ENCODE assay signal across 18 cellular contexts in genomic region chr12:122503147-122503751, GRCh38. TPM values are rescaled to one million over a fixed set of nuclear protein-coding genes. Genes with fewer than 3 reads are reported as not detected.
DNase-seq lines count a peak whose midpoint lies in the region; ATAC-seq, FAIRE-seq and TF ChIP-seq lines count a peak whose summit lies in the region.
"Had no signal": no experiment of that assay in that cellular context is flagged by ENCODE, and none has a peak within 500 bp of the region (broad histone marks: within the 10 kb centered on the region; RNA-seq: fewer than 3 reads in every experiment).

No MANE protein-coding gene starts in this region.

- no peak for TF ChIP-seq POLR2A in K562 (conservative IDR thresholded peaks at IDR 0.05)
- TF ChIP-seq POLR2A in GM18505 (IDR thresholded peaks at IDR 0.05; ENCODE audit: borderline replicate concordance, extremely low read depth, insufficient read depth, insufficient read length): no peak

- FAIRE-seq in K562 (lab: Jason Lieb, UNC): no peak
- FAIRE-seq: A204.1 had no signal

- no peak overlapping the region for H3K9ac ChIP-seq in K562 (ENCODE audit: insufficient read depth in 1 of 2, low read depth in 2 of 2, low read length in 2 of 2)

- DNase-seq in NCI-H82 (lab: John Stamatoyannopoulos, UW) (peak; percentile 29), NCI-H82 treated with DMSO at 0.1 percent for 48 hours (lab: John Stamatoyannopoulos, UW; ENCODE audit: unreplicated experiment) (no peak), OCI-M1 (lab: John Stamatoyannopoulos, UW) (peak; percentile 18), K562 (ENCODE audit: extremely low read depth in 1 of 4, low spot score in 3 of 4) (no peak), Caco-2 (no peak)
- no peak for DNase-seq in CD4-positive, alpha-beta memory T cell
- DNase-seq: amniotic stem cell; CD8-positive, alpha-beta T cell; KBM-7; left ventricle myocardium inferior; NCI-H1105 treated with DMSO at 0.1 percent for 48 hours; stimulated activated CD4-positive, alpha-beta T cell treated with anti-CD3 and anti-CD28 coated beads, Interleukin-12 subunit alpha, Interleukin-12 subunit beta, amount 100 ng/mL, for 4 hours; stimulated activated naive CD8-positive, alpha-beta T cell treated with anti-CD3 and anti-CD28 coated beads, Interleukin-15, amount 100 ng/mL, for 72 hours had no signal

- CTCF ChIA-PET in CD4-positive, alpha-beta memory T cell (lab: Charles Lee; ENCODE audit: partially characterized antibody): interaction anchor here (0.6 to 1.4 kb wide), 6 partner anchors 10 to 709 kb away, joined by 3 to 4 read pairs (median 3); partner anchors contain the start of gene RSRC2
- CTCF ChIA-PET in K562 (lab: Yijun Ruan, JAX; ENCODE audit: low intra/inter-chr PET ratio) (no interaction called here), Caco-2 (lab: Charles Lee) (no interaction called here)

- peak overlapping the region in 2 of 8 donors; percentile 5 to 42 for H3K4me3 Mint-ChIP-seq in CD4-positive, alpha-beta memory T cell
- H3K4me3 Mint-ChIP-seq in Caco-2 (ENCODE audit: unreplicated experiment): no peak overlapping the region
- H3K4me3 Mint-ChIP-seq: CD8-positive, alpha-beta T cell; stimulated activated naive CD8-positive, alpha-beta T cell treated with anti-CD3 and anti-CD28 coated beads, Interleukin-15, amount 100 ng/mL, for 72 hours had no signal

- H3K27me3 ChIP-seq in CD4-positive, alpha-beta memory T cell (ENCODE audit: insufficient read depth, low read length): no peaks in the 10 kb centered on the region
- no peaks in the 10 kb centered on the region for H3K27me3 ChIP-seq in K562 (ENCODE audit: control insufficient read depth in 2 of 2, insufficient read depth in 2 of 2, low read length in 2 of 2)
- no peaks in the 10 kb centered on the region for H3K27me3 ChIP-seq in Caco-2 (replicated peaks; ENCODE audit: control insufficient read depth, insufficient read depth, low read length)
- H3K27me3 ChIP-seq: gastroesophageal sphincter had no signal

- H4K20me1 ChIP-seq in K562 (replicated peaks; ENCODE audit: control insufficient read depth, insufficient read depth, low read length): no peaks in the 10 kb centered on the region

- BruUV-seq in K562 (replicated peaks; lab: Mats Ljungman, UMichigan): no TSS peak
- no TSS peak for BruUV-seq in Caco-2 (replicated peaks; lab: Mats Ljungman, UMichigan)

- intact Hi-C loops in CD4-positive, alpha-beta memory T cell (cut with micrococcal nuclease): no loop called here
- intact Hi-C loops in K562 (cut with micrococcal nuclease): no loop called here
- intact Hi-C loops in Caco-2 (cut with micrococcal nuclease; ENCODE audit: unreplicated experiment): no loop called here

- peaks cover 22 to 43% (median 28%) of the 10 kb centered on the region in 4 donors for H3K4me1 Mint-ChIP-seq in CD4-positive, alpha-beta memory T cell
- peaks cover 6% of the 10 kb centered on the region for H3K4me1 Mint-ChIP-seq in Caco-2 (ENCODE audit: low read depth, unreplicated experiment)

- no peaks in the 10 kb centered on the region for H3K9me1 ChIP-seq in K562 (ENCODE audit: control insufficient read depth, insufficient read depth, low read length)

- no peaks in the 10 kb centered on the region for H3K9me3 ChIP-seq in CD4-positive, alpha-beta memory T cell (ENCODE audit: control insufficient read depth in 1 of 2, low read length in 2 of 2)
- no peaks in the 10 kb centered on the region for H3K9me3 ChIP-seq in K562 (replicated peaks; ENCODE audit: control insufficient read depth, insufficient read depth, low read depth, low read length)
- H3K9me3 ChIP-seq in Caco-2: no peaks in the 10 kb centered on the region
- H3K9me3 ChIP-seq: gastroesophageal sphincter, left ventricle myocardium inferior had no signal

- H3K36me3 ChIP-seq in CD4-positive, alpha-beta memory T cell (ENCODE audit: insufficient read depth, low read length): peaks cover 39% of the 10 kb centered on the region
- H3K36me3 ChIP-seq in K562 (ENCODE audit: control insufficient read depth, insufficient read depth, low read length) (peaks cover 57% of the 10 kb centered on the region), Caco-2 (ENCODE audit: control insufficient read depth, insufficient read depth, low read length) (peaks cover 2% of the 10 kb centered on the region; the same call in 1 of the 2 replicates)

- H3K27me3 Mint-ChIP-seq in CD4-positive, alpha-beta memory T cell: no peaks in the 10 kb centered on the region
- no peaks in the 10 kb centered on the region for H3K27me3 Mint-ChIP-seq in Caco-2 (ENCODE audit: insufficient read depth, unreplicated experiment)
- H3K27me3 Mint-ChIP-seq: stimulated activated naive CD8-positive, alpha-beta T cell treated with anti-CD3 and anti-CD28 coated beads, Interleukin-15, amount 100 ng/mL, for 72 hours had no signal

- H2AFZ ChIP-seq in K562 (ENCODE audit: low read depth, low read length): no peak overlapping the region

- peak overlapping the region in 5 of 7 donors; percentile 15 to 69 (median 29) for H3K27ac Mint-ChIP-seq in CD4-positive, alpha-beta memory T cell
- no peak overlapping the region for H3K27ac Mint-ChIP-seq in Caco-2 (ENCODE audit: unreplicated experiment)
- H3K27ac Mint-ChIP-seq: CD8-positive, alpha-beta T cell had no signal

- POLR2A ChIA-PET in CD4-positive, alpha-beta memory T cell (lab: Charles Lee; ENCODE audit: partially characterized antibody): interaction anchor here (1.3 to 10.5 kb wide), 2 partner anchors 22 to 23 kb away, joined by 3 to 224 read pairs; partner anchors contain the start of genes KNTC1 and RSRC2
- POLR2A ChIA-PET in K562 (lab: Yijun Ruan, JAX): interaction anchor here (0.6 to 8.1 kb wide), 10 partner anchors 7 to 167 kb away, joined by 3 to 96 read pairs (median 4); partner anchors contain the start of genes KNTC1 and RSRC2
- POLR2A ChIA-PET in Caco-2 (lab: Charles Lee): interaction anchor here (0.8 kb wide), 1 partner anchor 104 kb away, joined by 3 read pairs; no protein-coding TSS in a partner anchor

- in situ Hi-C loops in K562 (cut with MboI): no loop called here

- no peak overlapping the region for H3K27ac ChIP-seq in CD4-positive, alpha-beta memory T cell (ENCODE audit: low read depth, low read length)
- 0 out of 3 replicates have a peak overlapping the region, but pooled peaks have one; percentile 8 for H3K27ac ChIP-seq in K562 (ENCODE audit: extremely low read depth, low read depth, low read length)
- H3K27ac ChIP-seq: coronary artery, gastroesophageal sphincter, left ventricle myocardium inferior had no signal

- no peak for TF ChIP-seq EP300 in K562 (IDR thresholded peaks at IDR 0.05; ENCODE audit: low read length)

- no peak for TF ChIP-seq RAD21 in K562 (CRISPR knock-in tag; conservative IDR thresholded peaks at IDR 0.05 in 1 of 2, IDR thresholded peaks at IDR 0.05 in 1 of 2)

- ATAC-seq in K562 (no peak), GM18861 (IDR thresholded peaks at IDR 0.05; ENCODE audit: unreplicated experiment) (no peak), GM18505 (IDR thresholded peaks at IDR 0.05; ENCODE audit: unreplicated experiment) (no peak)
- ATAC-seq: CD8-positive, alpha-beta T cell; gastroesophageal sphincter; stimulated activated naive CD8-positive, alpha-beta T cell treated with anti-CD3 and anti-CD28 coated beads, Interleukin-15, amount 100 ng/mL, for 72 hours had no signal

- peaks cover 0 to 8% (median 0%) of the 10 kb centered on the region in 8 donors for H3K9me3 Mint-ChIP-seq in CD4-positive, alpha-beta memory T cell
- no peaks in the 10 kb centered on the region for H3K9me3 Mint-ChIP-seq in Caco-2 (ENCODE audit: unreplicated experiment)
- H3K9me3 Mint-ChIP-seq: CD8-positive, alpha-beta T cell; stimulated activated naive CD8-positive, alpha-beta T cell treated with anti-CD3 and anti-CD28 coated beads, Interleukin-15, amount 100 ng/mL, for 72 hours had no signal

- H3K36me3 Mint-ChIP-seq in CD4-positive, alpha-beta memory T cell: peaks cover 23 to 55% of the 10 kb centered on the region in 2 donors
- peaks cover 97% of the 10 kb centered on the region for H3K36me3 Mint-ChIP-seq in Caco-2 (ENCODE audit: insufficient read depth, unreplicated experiment)

- TF ChIP-seq CTCF in K562 (IDR thresholded peaks at IDR 0.05 in 2 of 3, conservative IDR thresholded peaks at IDR 0.05 in 1 of 3; ENCODE audit: insufficient read depth in 2 of 3, low read depth in 1 of 3, low read length in 3 of 3) (no peak), Caco-2 (IDR thresholded peaks at IDR 0.05; ENCODE audit: insufficient read depth in 1 of 2, low read depth in 1 of 2, low read length in 1 of 2, severe bottlenecking in 1 of 2, unreplicated experiment in 1 of 2) (no peak)

- H3K4me1 ChIP-seq in CD4-positive, alpha-beta memory T cell (ENCODE audit: insufficient read depth, low read length): peaks cover 31% of the 10 kb centered on the region
- H3K4me1 ChIP-seq in K562 (replicated peaks in 1 of 2; ENCODE audit: control insufficient read depth in 2 of 2, insufficient read depth in 2 of 2, low read length in 2 of 2) (peaks cover 5 to 6% of the 10 kb centered on the region in 2 experiments; a peak in 3 of 5 replicates), Caco-2 (0 out of 2 replicates have a peak, but pooled peaks cover 8% of the 10 kb centered on the region)

- 85% methylated on average over 3 of the region's 3 CpGs for WGBS in K562 (ENCODE audit: insufficient coverage, low coverage, missing lambda C conversion rate)

- no peak overlapping the region for H3K4me2 ChIP-seq in K562 (ENCODE audit: insufficient read depth, low read length)

- H3K4me3 ChIP-seq in CD4-positive, alpha-beta memory T cell (ENCODE audit: low read length in 2 of 2): no peak overlapping the region
- H3K4me3 ChIP-seq in K562 (no peak overlapping the region), Caco-2 (ENCODE audit: low read depth, low read length) (no peak overlapping the region)
- H3K4me3 ChIP-seq: coronary artery, gastroesophageal sphincter, left ventricle myocardium inferior had no signal

- H3K79me2 ChIP-seq in K562 (ENCODE audit: control insufficient read depth, insufficient read depth, low read length): peaks cover 25% of the 10 kb centered on the region

RNA-seq across cellular contexts. Expression of gene ZCCHC8, which starts 2.5 kb away (rescaled TPM):
- 10 to 100 TPM; 52.0 to 59.9 TPM for total RNA-seq in CD4-positive, alpha-beta memory T cell
- polyA plus RNA-seq in CD4-positive, alpha-beta memory T cell: 10 to 100 TPM in 1 of 2 donors, 1 to 10 TPM in 1; 5.4 to 13.9 TPM
- total RNA-seq in K562 (2011; cell fraction: chromatin; rRNA removed; ENCODE audit: low replicate concordance): 46.3 and 139 TPM in 2 replicates
- total RNA-seq in K562 (2011; cell fraction: nucleolus; rRNA removed): 22.3 and 27.9 TPM in 2 replicates
- 46.5 and 73.4 TPM in 2 replicates for total RNA-seq in K562 (2011; cell fraction: nucleoplasm; rRNA removed)
- total RNA-seq in K562 (2014; rRNA removed) (25.3 and 27.7 TPM in 2 replicates), K562 (2014; rRNA removed; fragmentation: Illumina TruSeq; extraction: Trizol) (41.1 and 50.2 TPM in 2 replicates), K562 (2015; rRNA removed; fragmentation: Illumina TruSeq; extraction: Trizol) (32.5 and 36.5 TPM in 2 replicates), K562 (2021) (34.1 and 36.0 TPM in 2 replicates), Caco-2 (2022) (37.5 and 40.1 TPM in 2 replicates)
- polyA plus RNA-seq in K562 (2011; rRNA removed) (28.9 and 32.0 TPM in 2 replicates), K562 (2014; fragmentation: Illumina TruSeq; extraction: Trizol) (41.3 and 50.9 TPM in 2 replicates), K562 (2014; fragmentation: Nextera tagmentation; extraction: Ambion mirVana) (10 to 100 TPM; 14.8 to 20.7 TPM), K562 (2014; rRNA removed) (34.8 and 37.9 TPM in 2 replicates)
- polyA plus RNA-seq in K562 (2011; cell fraction: cytosol; rRNA removed): 15.4 and 21.2 TPM in 2 replicates
- 40.8 and 51.1 TPM in 2 replicates for polyA plus RNA-seq in K562 (2011; cell fraction: nucleus; rRNA removed)
- 21.2 and 36.6 TPM in 2 replicates for polyA plus RNA-seq in K562 (2012)
- polyA minus RNA-seq in K562 (2011; rRNA and poly(A)+ RNA removed): 27.6 and 29.6 TPM in 2 replicates
- 13.9 and 15.6 TPM in 2 replicates for polyA minus RNA-seq in K562 (2011; cell fraction: cytosol; rRNA and poly(A)+ RNA removed)
- polyA minus RNA-seq in K562 (2011; cell fraction: nucleus; rRNA and poly(A)+ RNA removed): 15.1 and 30.9 TPM in 2 replicates

RNA-seq across cellular contexts. Expression of gene RSRC2, which starts 23.5 kb away (rescaled TPM):
- total RNA-seq in CD4-positive, alpha-beta memory T cell: 100 to 1,000 TPM; 138 to 141 TPM
- 10 to 100 TPM; 16.1 to 50.0 TPM for polyA plus RNA-seq in CD4-positive, alpha-beta memory T cell
- 98.7 and 318 TPM in 2 replicates for total RNA-seq in K562 (2011; cell fraction: chromatin; rRNA removed; ENCODE audit: low replicate concordance)
- 46.5 and 58.4 TPM in 2 replicates for total RNA-seq in K562 (2011; cell fraction: nucleolus; rRNA removed)
- 128 and 216 TPM in 2 replicates for total RNA-seq in K562 (2011; cell fraction: nucleoplasm; rRNA removed)
- total RNA-seq in K562 (2014; rRNA removed) (65.9 and 83.6 TPM in 2 replicates), K562 (2014; rRNA removed; fragmentation: Illumina TruSeq; extraction: Trizol) (112 and 125 TPM in 2 replicates), K562 (2015; rRNA removed; fragmentation: Illumina TruSeq; extraction: Trizol) (109 and 120 TPM in 2 replicates), K562 (2021) (55.5 and 56.9 TPM in 2 replicates), Caco-2 (2022) (77.9 and 79.0 TPM in 2 replicates)
- polyA plus RNA-seq in K562 (2011; rRNA removed) (66.6 and 70.1 TPM in 2 replicates), K562 (2014; fragmentation: Illumina TruSeq; extraction: Trizol) (87.5 and 123 TPM in 2 replicates), K562 (2014; fragmentation: Nextera tagmentation; extraction: Ambion mirVana) (10 to 100 TPM; 52.6 to 72.3 TPM), K562 (2014; rRNA removed) (65.0 and 80.3 TPM in 2 replicates)
- 4.7 and 14.5 TPM in 2 replicates for polyA plus RNA-seq in K562 (2011; cell fraction: cytosol; rRNA removed)
- polyA plus RNA-seq in K562 (2011; cell fraction: nucleus; rRNA removed): 82.9 and 129 TPM in 2 replicates
- 44.7 and 51.8 TPM in 2 replicates for polyA plus RNA-seq in K562 (2012)
- polyA minus RNA-seq in K562 (2011; rRNA and poly(A)+ RNA removed): 55.6 and 64.7 TPM in 2 replicates
- polyA minus RNA-seq in K562 (2011; cell fraction: cytosol; rRNA and poly(A)+ RNA removed): 13.8 and 20.4 TPM in 2 replicates
- polyA minus RNA-seq in K562 (2011; cell fraction: nucleus; rRNA and poly(A)+ RNA removed): 44.2 and 98.2 TPM in 2 replicates

RNA-seq across cellular contexts. Expression of gene KNTC1, which starts 23.8 kb away (rescaled TPM):
- 10 to 100 TPM; 29.7 to 30.9 TPM for total RNA-seq in CD4-positive, alpha-beta memory T cell
- polyA plus RNA-seq in CD4-positive, alpha-beta memory T cell: 1 to 10 TPM; 3.3 to 3.7 TPM
- total RNA-seq in K562 (2011; cell fraction: chromatin; rRNA removed; ENCODE audit: low replicate concordance): 430 and 898 TPM in 2 replicates
- 165 and 228 TPM in 2 replicates for total RNA-seq in K562 (2011; cell fraction: nucleolus; rRNA removed)
- 371 and 438 TPM in 2 replicates for total RNA-seq in K562 (2011; cell fraction: nucleoplasm; rRNA removed)
- total RNA-seq in K562 (2014; rRNA removed): 62.7 and 69.9 TPM in 2 replicates
- total RNA-seq in K562 (2014; rRNA removed; fragmentation: Illumina TruSeq; extraction: Trizol): 134 and 135 TPM in 2 replicates
- total RNA-seq in K562 (2015; rRNA removed; fragmentation: Illumina TruSeq; extraction: Trizol): 110 and 120 TPM in 2 replicates
- total RNA-seq in K562 (2021): 82.3 and 83.1 TPM in 2 replicates
- 130 and 146 TPM in 2 replicates for polyA plus RNA-seq in K562 (2011; rRNA removed)
- 26.7 and 41.9 TPM in 2 replicates for polyA plus RNA-seq in K562 (2011; cell fraction: cytosol; rRNA removed)
- 353 and 375 TPM in 2 replicates for polyA plus RNA-seq in K562 (2011; cell fraction: nucleus; rRNA removed)
- 55.8 and 85.6 TPM in 2 replicates for polyA plus RNA-seq in K562 (2012)
- 74.1 and 99.6 TPM in 2 replicates for polyA plus RNA-seq in K562 (2014; fragmentation: Illumina TruSeq; extraction: Trizol)
- polyA plus RNA-seq in K562 (2014; fragmentation: Nextera tagmentation; extraction: Ambion mirVana): 10 to 100 TPM; 38.9 to 57.8 TPM
- polyA plus RNA-seq in K562 (2014; rRNA removed): 102 and 103 TPM in 2 replicates
- 198 and 218 TPM in 2 replicates for polyA minus RNA-seq in K562 (2011; rRNA and poly(A)+ RNA removed)
- 42.0 and 54.2 TPM in 2 replicates for polyA minus RNA-seq in K562 (2011; cell fraction: cytosol; rRNA and poly(A)+ RNA removed)
- 158 and 332 TPM in 2 replicates for polyA minus RNA-seq in K562 (2011; cell fraction: nucleus; rRNA and poly(A)+ RNA removed)
- 55.8 and 57.0 TPM in 2 replicates for total RNA-seq in Caco-2 (2022)

Comparison
In these comparisons a context has a peak if more than half of its experiments do, and no peak if none do; other contexts are left out.
1. DNase-seq: peak in NCI-H82 (single experiment) and OCI-M1 (single experiment); none in NCI-H82 treated with DMSO at 0.1 percent for 48 hours (single experiment), CD4-positive, alpha-beta memory T cell (0 of 5), K562 (0 of 4) and Caco-2 (0 of 2).